In genomic region chr16:15446901-15447300, GRCh38 we compare ENCODE assay signal across 36 cellular contexts. TPM values are rescaled to one million over a fixed set of nuclear protein-coding genes. Genes with fewer than 3 reads are reported as not detected.
A peak's percentile ranks its signal among the peaks of the same experiment; 100 is the strongest.
DNase-seq lines count a peak whose midpoint lies in the region; ATAC-seq, FAIRE-seq and TF ChIP-seq lines count a peak whose summit lies in the region.
"Had no signal": no experiment of that assay in that cellular context is flagged by ENCODE, and none has a peak within 500 bp of the region (broad histone marks: within the 10 kb centered on the region; RNA-seq: fewer than 3 reads in every experiment).

No MANE protein-coding gene starts in this region.

- H4K20me1 ChIP-seq in HepG2 (ENCODE audit: insufficient read depth, low read length) (no peaks in the 10 kb centered on the region), K562 (replicated peaks; ENCODE audit: control insufficient read depth, insufficient read depth, low read length) (no peaks in the 10 kb centered on the region), osteoblast (ENCODE audit: insufficient read depth, low read length) (peaks cover 24% of the 10 kb centered on the region)
- H4K20me1 ChIP-seq: BLaER1; BLaER1 treated with 17β-estradiol and CSF1 and Interleukin-3, amounts not matched to agents 10 nM and 100 nM had no signal

- DNase-seq in HepG2 (ENCODE audit: low spot score): no peak
- DNase-seq in right lobe of liver: no peak
- no peak for DNase-seq in CD4-positive, CD25-positive, alpha-beta regulatory T cell
- DNase-seq in K562 (ENCODE audit: extremely low read depth in 1 of 4, low spot score in 3 of 4): no peak
- peak; percentile 36 for DNase-seq in osteoblast (ENCODE audit: insufficient read length, low spot score, missing footprints)
- DNase-seq in effector memory CD4-positive, alpha-beta T cell: no peak
- DNase-seq in GM19239 (ENCODE audit: insufficient read length, low spot score): no peak
- DNase-seq: 8988T; ACHN; AML-193; BE2C; C1 segment of cervical spinal cord; Caco-2; Calu3; CD4-positive, alpha-beta memory T cell; CD4-positive, alpha-beta T cell; CD8-positive, alpha-beta memory T cell; CD8-positive, alpha-beta T cell; COR-L47; DMS 273 treated with DMSO at 0.1 percent for 48 hours; DMS153; DMS53; DMS79; DMS79 treated with DMSO at 0.1 percent for 48 hours; DND-41; EL had no signal

- H3K9me3 ChIP-seq in HepG2 (ENCODE audit: low read length) (no peaks in the 10 kb centered on the region), right lobe of liver (peaks cover 0 to 5% (median 0%) of the 10 kb centered on the region in 4 donors), K562 (replicated peaks; ENCODE audit: control insufficient read depth, insufficient read depth, low read depth, low read length) (peaks cover 3% of the 10 kb centered on the region; the same call in 1 of the 2 replicates), osteoblast (ENCODE audit: low read depth, low read length) (no peaks in the 10 kb centered on the region)
- peaks cover 4 to 10% of the 10 kb centered on the region in 2 experiments for H3K9me3 ChIP-seq in CD4-positive, CD25-positive, alpha-beta regulatory T cell (ENCODE audit: control insufficient read depth in 2 of 2, low read length in 2 of 2)
- no peaks in the 10 kb centered on the region for H3K9me3 ChIP-seq in effector memory CD4-positive, alpha-beta T cell (ENCODE audit: control insufficient read depth, low read length)
- H3K9me3 ChIP-seq: BE2C, Caco-2 had no signal

- intact Hi-C loops in HepG2 (cut with micrococcal nuclease; ENCODE audit: unreplicated experiment) (no loop called here), right lobe of liver (cut with DNase I) (no loop called here), K562 (cut with micrococcal nuclease) (no loop called here)

- no peak overlapping the region for H3K4me3 Mint-ChIP-seq in CD4-positive, CD25-positive, alpha-beta regulatory T cell
- H3K4me3 Mint-ChIP-seq: B cell; CD14-positive monocyte; CD4-positive, alpha-beta memory T cell; CD4-positive, alpha-beta T cell; CD8-positive, alpha-beta memory T cell; CD8-positive, alpha-beta T cell had no signal

- H3K79me2 ChIP-seq in HepG2 (ENCODE audit: insufficient read depth, low read length) (no peaks in the 10 kb centered on the region), K562 (ENCODE audit: control insufficient read depth, insufficient read depth, low read length) (no peaks in the 10 kb centered on the region), osteoblast (ENCODE audit: insufficient read depth, low read length) (peaks cover 60% of the 10 kb centered on the region)

- no peak for TF ChIP-seq POLR2A in HepG2 (IDR thresholded peaks at IDR 0.05; ENCODE audit: insufficient read depth in 1 of 2, low read depth in 2 of 2, low read length in 2 of 2)
- no peak for TF ChIP-seq POLR2A in right lobe of liver (IDR thresholded peaks at IDR 0.05)
- TF ChIP-seq POLR2A in K562 (conservative IDR thresholded peaks at IDR 0.05): no peak

- H3K9me1 ChIP-seq in K562 (ENCODE audit: control insufficient read depth, insufficient read depth, low read length): no peaks in the 10 kb centered on the region

- no peaks in the 10 kb centered on the region for H3K36me3 Mint-ChIP-seq in CD4-positive, CD25-positive, alpha-beta regulatory T cell
- H3K36me3 Mint-ChIP-seq: CD14-positive monocyte; CD4-positive, alpha-beta memory T cell; CD8-positive, alpha-beta T cell had no signal

- H3K9ac ChIP-seq in HepG2 (ENCODE audit: insufficient read depth, low read depth, low read length): no peak overlapping the region
- H3K9ac ChIP-seq in K562 (ENCODE audit: insufficient read depth in 1 of 2, low read depth in 2 of 2, low read length in 2 of 2): no peak overlapping the region
- H3K9ac ChIP-seq: BLaER1; BLaER1 treated with 17β-estradiol and CSF1 and Interleukin-3, amounts not matched to agents 10 nM and 100 nM had no signal

- WGBS in HepG2 (ENCODE audit: low lambda C conversion rate): 73% methylated on average over 5 of the region's 5 CpGs
- 92% methylated on average over 5 of the region's 5 CpGs for WGBS in right lobe of liver (ENCODE audit: insufficient coverage, low coverage, low lambda C conversion rate, missing lambda C conversion rate)
- 47% methylated on average over 5 of the region's 5 CpGs for whole genome bisulfite sequencing in K562 (ENCODE audit: insufficient coverage, low coverage, missing lambda C conversion rate)

- no peak overlapping the region for H3K4me2 ChIP-seq in HepG2 (ENCODE audit: low read depth, low read length)
- no peak overlapping the region for H3K4me2 ChIP-seq in K562 (ENCODE audit: insufficient read depth, low read length)
- H3K4me2 ChIP-seq in osteoblast (ENCODE audit: insufficient read depth, low read length): no peak overlapping the region
- H3K4me2 ChIP-seq: A549; BLaER1; BLaER1 treated with 17β-estradiol and CSF1 and Interleukin-3, amounts not matched to agents 10 nM and 100 nM had no signal

- POLR2A ChIA-PET in HepG2 (lab: Yijun Ruan, JAX): no interaction called here
- POLR2A ChIA-PET in K562 (lab: Yijun Ruan, JAX): no interaction called here

- H3K4me1 Mint-ChIP-seq in CD4-positive, CD25-positive, alpha-beta regulatory T cell: no peaks in the 10 kb centered on the region
- H3K4me1 Mint-ChIP-seq: B cell; CD14-positive monocyte; CD8-positive, alpha-beta memory T cell had no signal

- no TSS peak for BruUV-seq in HepG2 (replicated peaks; lab: Mats Ljungman, UMichigan)
- BruUV-seq in K562 (replicated peaks; lab: Mats Ljungman, UMichigan): no TSS peak

- FAIRE-seq in HepG2 (lab: Jason Lieb, UNC) (no peak), K562 (lab: Jason Lieb, UNC) (no peak), GM19239 (lab: Jason Lieb, UNC) (no peak)
- FAIRE-seq: A204.1, A549, D721Med had no signal

- H3K27me3 ChIP-seq in HepG2 (ENCODE audit: control insufficient read depth in 1 of 2, insufficient read depth in 2 of 2, low read length in 2 of 2) (no peaks in the 10 kb centered on the region), right lobe of liver (no peaks in the 10 kb centered on the region), K562 (ENCODE audit: control insufficient read depth in 2 of 2, insufficient read depth in 2 of 2, low read length in 2 of 2) (peaks cover 0 to 4% of the 10 kb centered on the region in 2 experiments; a peak in 1 of 5 replicates), osteoblast (ENCODE audit: insufficient read depth, low read length) (no peaks in the 10 kb centered on the region)
- H3K27me3 ChIP-seq in CD4-positive, CD25-positive, alpha-beta regulatory T cell (ENCODE audit: control insufficient read depth, insufficient read depth, low read length): no peaks in the 10 kb centered on the region
- no peaks in the 10 kb centered on the region for H3K27me3 ChIP-seq in effector memory CD4-positive, alpha-beta T cell (replicated peaks; ENCODE audit: control insufficient read depth, insufficient read depth, low read length, poor library complexity, severe bottlenecking)
- H3K27me3 ChIP-seq: BE2C; BLaER1; BLaER1 treated with 17β-estradiol and CSF1 and Interleukin-3, amounts not matched to agents 10 nM and 100 nM had no signal

- H3K36me3 ChIP-seq in HepG2 (replicated peaks in 1 of 2; ENCODE audit: control insufficient read depth in 1 of 2, insufficient read depth in 2 of 2, low read length in 2 of 2) (no peaks in the 10 kb centered on the region), right lobe of liver (no peaks in the 10 kb centered on the region), K562 (ENCODE audit: control insufficient read depth, insufficient read depth, low read length) (no peaks in the 10 kb centered on the region), osteoblast (ENCODE audit: insufficient read depth, low read length) (peaks cover 6% of the 10 kb centered on the region)
- no peaks in the 10 kb centered on the region for H3K36me3 ChIP-seq in CD4-positive, CD25-positive, alpha-beta regulatory T cell (ENCODE audit: control insufficient read depth, insufficient read depth, low read length)
- no peaks in the 10 kb centered on the region for H3K36me3 ChIP-seq in effector memory CD4-positive, alpha-beta T cell (ENCODE audit: control insufficient read depth, insufficient read depth, low read length)
- H3K36me3 ChIP-seq: BE2C, BLaER1 had no signal

- peak overlapping the region in 2 of 3 donors; percentile 24 to 64 for H3K27ac Mint-ChIP-seq in CD4-positive, CD25-positive, alpha-beta regulatory T cell
- H3K27ac Mint-ChIP-seq: B cell; CD14-positive monocyte; CD4-positive, alpha-beta T cell; CD8-positive, alpha-beta T cell had no signal

- H3K27ac ChIP-seq in HepG2 (ENCODE audit: extremely low read length, insufficient read depth, low read length) (no peak overlapping the region), right lobe of liver (no peak overlapping the region), K562 (ENCODE audit: extremely low read depth, low read depth, low read length) (no peak overlapping the region), osteoblast (ENCODE audit: low read depth, low read length) (no peak overlapping the region)
- H3K27ac ChIP-seq in CD4-positive, CD25-positive, alpha-beta regulatory T cell (ENCODE audit: insufficient read depth, low read length, poor library complexity, severe bottlenecking): no peak overlapping the region
- H3K27ac ChIP-seq in effector memory CD4-positive, alpha-beta T cell (ENCODE audit: insufficient read depth, low read length, poor library complexity, severe bottlenecking): no peak overlapping the region
- H3K27ac ChIP-seq: 22Rv1; A549; BLaER1; BLaER1 treated with 17β-estradiol and CSF1 and Interleukin-3, amounts not matched to agents 10 nM and 100 nM; C4-2B had no signal

- no peak for TF ChIP-seq RAD21 in HepG2 (CRISPR knock-in tag; IDR thresholded peaks at IDR 0.05)
- no peak for TF ChIP-seq RAD21 in K562 (CRISPR knock-in tag; conservative IDR thresholded peaks at IDR 0.05 in 1 of 2, IDR thresholded peaks at IDR 0.05 in 1 of 2)

- TF ChIP-seq EP300 in HepG2 (IDR thresholded peaks at IDR 0.05; ENCODE audit: low read depth in 2 of 2, low read length in 2 of 2) (no peak), HepG2 (CRISPR knock-in tag; IDR thresholded peaks at IDR 0.05; ENCODE audit: borderline replicate concordance) (no peak), K562 (IDR thresholded peaks at IDR 0.05; ENCODE audit: low read length) (no peak)

- H2AFZ ChIP-seq in HepG2 (ENCODE audit: low read length) (no peak overlapping the region), K562 (ENCODE audit: low read depth, low read length) (no peak overlapping the region), osteoblast (ENCODE audit: low read length) (no peak overlapping the region)

- CTCF ChIA-PET in HepG2 (lab: Yijun Ruan, JAX; ENCODE audit: low intra/inter-chr PET ratio, low total read pairs) (no interaction called here), K562 (lab: Yijun Ruan, JAX; ENCODE audit: low intra/inter-chr PET ratio) (no interaction called here)

- H3K9me3 Mint-ChIP-seq in CD4-positive, CD25-positive, alpha-beta regulatory T cell: peaks cover 0 to 9% (median 1%) of the 10 kb centered on the region in 7 donors

- H3K27me3 Mint-ChIP-seq in CD4-positive, CD25-positive, alpha-beta regulatory T cell: no peaks in the 10 kb centered on the region

- H3K4me1 ChIP-seq in HepG2 (ENCODE audit: insufficient read depth, low read length) (peaks cover 36% of the 10 kb centered on the region), right lobe of liver (peaks cover 0 to 29% (median 10%) of the 10 kb centered on the region in 4 donors), K562 (replicated peaks in 1 of 2; ENCODE audit: control insufficient read depth in 2 of 2, insufficient read depth in 2 of 2, low read length in 2 of 2) (no peaks in the 10 kb centered on the region), osteoblast (ENCODE audit: insufficient read depth, low read length) (peaks cover 9% of the 10 kb centered on the region)
- H3K4me1 ChIP-seq in CD4-positive, CD25-positive, alpha-beta regulatory T cell (ENCODE audit: control insufficient read depth, insufficient read depth, low read length, poor library complexity, severe bottlenecking): no peaks in the 10 kb centered on the region
- H3K4me1 ChIP-seq in effector memory CD4-positive, alpha-beta T cell (ENCODE audit: control insufficient read depth, insufficient read depth, low read length, poor library complexity, severe bottlenecking): no peaks in the 10 kb centered on the region
- H3K4me1 ChIP-seq: BE2C, BLaER1, Caco-2 had no signal

- ATAC-seq in HepG2 (no peak), right lobe of liver (no peak), K562 (no peak), HG03439 (IDR thresholded peaks at IDR 0.05; ENCODE audit: unreplicated experiment) (no peak)
- ATAC-seq in CD4-positive, CD25-positive, alpha-beta regulatory T cell (ENCODE audit: low read depth in 2 of 2): no peak
- ATAC-seq: A549; CD8-positive, alpha-beta T cell had no signal

- TF ChIP-seq CTCF in HepG2 (CRISPR knock-in tag; IDR thresholded peaks at IDR 0.05) (no peak), right lobe of liver (IDR thresholded peaks at IDR 0.05) (no peak), K562 (IDR thresholded peaks at IDR 0.05 in 2 of 3, conservative IDR thresholded peaks at IDR 0.05 in 1 of 3; ENCODE audit: insufficient read depth in 2 of 3, low read depth in 1 of 3, low read length in 3 of 3) (0 out of 6 replicates have a peak, but pooled peaks of 1 of the 3 experiments have one; percentile 12), osteoblast (IDR thresholded peaks at IDR 0.05; ENCODE audit: extremely low read depth, low read depth, low read length) (no peak)

- in situ Hi-C loops in HepG2 (cut with HindIII; ENCODE audit: extremely low pct_ligation_motif_present, low pct_unique_long_range_greater_than_20kb): no loop called here
- in situ Hi-C loops in K562 (cut with MboI): no loop called here

- no peak overlapping the region for H3K4me3 ChIP-seq in HepG2 (replicated peaks in 1 of 3; ENCODE audit: insufficient read depth in 1 of 3, low read depth in 2 of 3, low read length in 3 of 3)
- H3K4me3 ChIP-seq in right lobe of liver: no peak overlapping the region
- no peak overlapping the region for H3K4me3 ChIP-seq in CD4-positive, CD25-positive, alpha-beta regulatory T cell (ENCODE audit: low read depth, low read length)
- no peak overlapping the region for H3K4me3 ChIP-seq in K562
- no peak overlapping the region for H3K4me3 ChIP-seq in osteoblast (ENCODE audit: insufficient read depth, low read length)
- no peak overlapping the region for H3K4me3 ChIP-seq in effector memory CD4-positive, alpha-beta T cell (ENCODE audit: insufficient read depth, low read depth, low read length, poor library complexity, severe bottlenecking)
- H3K4me3 ChIP-seq: A549; BLaER1; BLaER1 treated with 17β-estradiol and CSF1 and Interleukin-3, amounts not matched to agents 10 nM and 100 nM had no signal

RNA-seq across cellular contexts. Expression of gene BMERB1, which starts 12.5 kb away (rescaled TPM):
- total RNA-seq in HepG2 (2016; rRNA removed; fragmentation: Illumina TruSeq; extraction: Trizol) (1.2 and 1.4 TPM in 2 replicates), right lobe of liver (10 to 100 TPM in 4 of 6 experiments, 1 to 10 TPM in 2; 7.0 to 24.0 (median 10.5) TPM), K562 (2014; rRNA removed) (1.1 and 2.9 TPM in 2 replicates), K562 (2014; rRNA removed; fragmentation: Illumina TruSeq; extraction: Trizol) (0.47 and 1.3 TPM in 2 replicates), K562 (2015; rRNA removed; fragmentation: Illumina TruSeq; extraction: Trizol) (0.75 and 0.94 TPM in 2 replicates), K562 (2021) (0.98 and 1.5 TPM in 2 replicates), osteoblast (57.2 and 77.2 TPM in 2 replicates)
- total RNA-seq in HepG2 (2016; cell fraction: cytosol; rRNA removed; fragmentation: Illumina TruSeq; extraction: Trizol; ENCODE audit: low read depth): 0.71 and 1.0 TPM in 2 replicates
- total RNA-seq in HepG2 (2016; cell fraction: insoluble cytoplasmic fraction; rRNA removed; fragmentation: Illumina TruSeq; extraction: Trizol): 0.69 and 0.79 TPM in 2 replicates
- total RNA-seq in HepG2 (2016; cell fraction: membrane; rRNA removed; fragmentation: Illumina TruSeq; extraction: Trizol): 1.2 and 1.5 TPM in 2 replicates
- total RNA-seq in HepG2 (2016; cell fraction: nucleus; rRNA removed; fragmentation: Illumina TruSeq; extraction: Trizol): 1.3 and 1.4 TPM in 2 replicates
- polyA plus RNA-seq in HepG2 (2011; rRNA removed) (1.4 and 2.5 TPM in 2 replicates), K562 (2011; rRNA removed) (0.91 and 1.2 TPM in 2 replicates), K562 (2014; fragmentation: Illumina TruSeq; extraction: Trizol) (1.4 and 1.7 TPM in 2 replicates), K562 (2014; fragmentation: Nextera tagmentation; extraction: Ambion mirVana) (under 1 TPM; 0.29 to 0.31 TPM), K562 (2014; rRNA removed) (1.3 and 1.8 TPM in 2 replicates)
- polyA plus RNA-seq in HepG2 (2011; cell fraction: cytosol; rRNA removed): 0.99 and 1.8 TPM in 2 replicates
- 0.90 and 1.3 TPM in 2 replicates for polyA plus RNA-seq in HepG2 (2011; cell fraction: nucleus; rRNA removed)
- polyA plus RNA-seq in HepG2 (2012): 1.0 and 2.9 TPM in 2 replicates
- polyA plus RNA-seq in HepG2 (2016; cell fraction: cytosol; fragmentation: Illumina TruSeq; extraction: Trizol; ENCODE audit: low read depth): 1.4 TPM in 2 replicates
- 1.7 and 2.5 TPM in 2 replicates for polyA plus RNA-seq in HepG2 (2016; cell fraction: insoluble cytoplasmic fraction; fragmentation: Illumina TruSeq; extraction: Trizol; ENCODE audit: low read depth)
- 0.86 and 2.2 TPM in 2 replicates for polyA plus RNA-seq in HepG2 (2016; cell fraction: membrane; fragmentation: Illumina TruSeq; extraction: Trizol; ENCODE audit: low read depth)
- polyA plus RNA-seq in HepG2 (2016; cell fraction: nucleus; fragmentation: Illumina TruSeq; extraction: Trizol; ENCODE audit: insufficient read depth, low read depth): 1.2 and 2.5 TPM in 2 replicates
- 2.4 and 7.1 TPM in 2 replicates for polyA minus RNA-seq in HepG2 (2011; rRNA and poly(A)+ RNA removed; ENCODE audit: low replicate concordance)
- polyA minus RNA-seq in HepG2 (2011; cell fraction: cytosol; rRNA and poly(A)+ RNA removed): 0.53 and 1.3 TPM in 2 replicates
- polyA minus RNA-seq in HepG2 (2011; cell fraction: nucleus; rRNA and poly(A)+ RNA removed): 1.2 and 2.7 TPM in 2 replicates
- 3.4 TPM for total RNA-seq in CD4-positive, CD25-positive, alpha-beta regulatory T cell
- 1 to 10 TPM; 2.2 to 4.2 (median 3.3) TPM for polyA plus RNA-seq in CD4-positive, CD25-positive, alpha-beta regulatory T cell
- 1.2 and 1.3 TPM in 2 replicates for total RNA-seq in K562 (2011; cell fraction: chromatin; rRNA removed; ENCODE audit: low replicate concordance)
- total RNA-seq in K562 (2011; cell fraction: nucleolus; rRNA removed): 0.17 and 0.53 TPM in 2 replicates
- 0.37 TPM in 1 of 2 replicates, not detected in the other for total RNA-seq in K562 (2011; cell fraction: nucleoplasm; rRNA removed)
- 1.4 and 1.6 TPM in 2 replicates for polyA plus RNA-seq in K562 (2011; cell fraction: cytosol; rRNA removed)
- 0.55 and 0.64 TPM in 2 replicates for polyA plus RNA-seq in K562 (2011; cell fraction: nucleus; rRNA removed)
- polyA plus RNA-seq in K562 (2012): 1.6 and 1.8 TPM in 2 replicates
- 0.25 and 0.51 TPM in 2 replicates for polyA minus RNA-seq in K562 (2011; rRNA and poly(A)+ RNA removed)
- 1.5 TPM in 1 of 2 replicates, not detected in the other for polyA minus RNA-seq in K562 (2011; cell fraction: cytosol; rRNA and poly(A)+ RNA removed)
- 0.67 TPM in 1 of 2 replicates, not detected in the other for polyA minus RNA-seq in K562 (2011; cell fraction: nucleus; rRNA and poly(A)+ RNA removed)
- total RNA-seq: Caco-2 had no signal

RNA-seq across cellular contexts. Expression of gene MPV17L, which starts 51.3 kb away (rescaled TPM):
- 63.8 and 75.8 TPM in 2 replicates for total RNA-seq in HepG2 (2016; rRNA removed; fragmentation: Illumina TruSeq; extraction: Trizol)
- 10.1 and 10.5 TPM in 2 replicates for total RNA-seq in HepG2 (2016; cell fraction: cytosol; rRNA removed; fragmentation: Illumina TruSeq; extraction: Trizol; ENCODE audit: low read depth)
- 63.6 and 79.3 TPM in 2 replicates for total RNA-seq in HepG2 (2016; cell fraction: insoluble cytoplasmic fraction; rRNA removed; fragmentation: Illumina TruSeq; extraction: Trizol)
- total RNA-seq in HepG2 (2016; cell fraction: membrane; rRNA removed; fragmentation: Illumina TruSeq; extraction: Trizol): 45.8 and 49.0 TPM in 2 replicates
- 37.4 and 38.1 TPM in 2 replicates for total RNA-seq in HepG2 (2016; cell fraction: nucleus; rRNA removed; fragmentation: Illumina TruSeq; extraction: Trizol)
- polyA plus RNA-seq in HepG2 (2011; rRNA removed): 33.6 and 34.7 TPM in 2 replicates
- 30.7 and 35.5 TPM in 2 replicates for polyA plus RNA-seq in HepG2 (2011; cell fraction: cytosol; rRNA removed)
- polyA plus RNA-seq in HepG2 (2011; cell fraction: nucleus; rRNA removed): 10.6 and 16.5 TPM in 2 replicates
- 15.0 and 21.1 TPM in 2 replicates for polyA plus RNA-seq in HepG2 (2012)
- polyA plus RNA-seq in HepG2 (2016; cell fraction: cytosol; fragmentation: Illumina TruSeq; extraction: Trizol; ENCODE audit: low read depth): 6.4 and 10.6 TPM in 2 replicates
- 56.5 and 61.1 TPM in 2 replicates for polyA plus RNA-seq in HepG2 (2016; cell fraction: insoluble cytoplasmic fraction; fragmentation: Illumina TruSeq; extraction: Trizol; ENCODE audit: low read depth)
- 26.1 and 27.8 TPM in 2 replicates for polyA plus RNA-seq in HepG2 (2016; cell fraction: membrane; fragmentation: Illumina TruSeq; extraction: Trizol; ENCODE audit: low read depth)
- polyA plus RNA-seq in HepG2 (2016; cell fraction: nucleus; fragmentation: Illumina TruSeq; extraction: Trizol; ENCODE audit: insufficient read depth, low read depth): 49.1 and 49.6 TPM in 2 replicates
- polyA minus RNA-seq in HepG2 (2011; rRNA and poly(A)+ RNA removed; ENCODE audit: low replicate concordance): 10.5 and 73.9 TPM in 2 replicates
- polyA minus RNA-seq in HepG2 (2011; cell fraction: cytosol; rRNA and poly(A)+ RNA removed): 42.8 and 48.0 TPM in 2 replicates
- 20.3 and 27.0 TPM in 2 replicates for polyA minus RNA-seq in HepG2 (2011; cell fraction: nucleus; rRNA and poly(A)+ RNA removed)
- total RNA-seq in right lobe of liver: 10 to 100 TPM in 5 of 6 experiments, 1 to 10 TPM in 1; 9.3 to 18.8 (median 16.0) TPM
- not detected for total RNA-seq in CD4-positive, CD25-positive, alpha-beta regulatory T cell
- polyA plus RNA-seq in CD4-positive, CD25-positive, alpha-beta regulatory T cell: not detected
- total RNA-seq in K562 (2011; cell fraction: chromatin; rRNA removed; ENCODE audit: low replicate concordance): not detected in 2 replicates
- total RNA-seq in K562 (2011; cell fraction: nucleolus; rRNA removed): not detected in 2 replicates
- not detected in 2 replicates for total RNA-seq in K562 (2011; cell fraction: nucleoplasm; rRNA removed)
- not detected in 2 replicates for total RNA-seq in K562 (2014; rRNA removed)
- not detected in 2 replicates for total RNA-seq in K562 (2014; rRNA removed; fragmentation: Illumina TruSeq; extraction: Trizol)
- not detected in 2 replicates for total RNA-seq in K562 (2015; rRNA removed; fragmentation: Illumina TruSeq; extraction: Trizol)
- total RNA-seq in K562 (2021): 0.11 TPM in 1 of 2 replicates, not detected in the other
- not detected in 2 replicates for polyA plus RNA-seq in K562 (2011; rRNA removed)
- not detected in 2 replicates for polyA plus RNA-seq in K562 (2011; cell fraction: cytosol; rRNA removed)
- polyA plus RNA-seq in K562 (2011; cell fraction: nucleus; rRNA removed): not detected in 2 replicates
- 0.01 TPM in 1 of 2 replicates, not detected in the other for polyA plus RNA-seq in K562 (2012)
- not detected in 2 replicates for polyA plus RNA-seq in K562 (2014; fragmentation: Illumina TruSeq; extraction: Trizol)
- not detected for polyA plus RNA-seq in K562 (2014; fragmentation: Nextera tagmentation; extraction: Ambion mirVana)
- polyA plus RNA-seq in K562 (2014; rRNA removed): not detected in 2 replicates
- not detected in 2 replicates for polyA minus RNA-seq in K562 (2011; rRNA and poly(A)+ RNA removed)
- 0.18 TPM in 1 of 2 replicates, not detected in the other for polyA minus RNA-seq in K562 (2011; cell fraction: cytosol; rRNA and poly(A)+ RNA removed)
- polyA minus RNA-seq in K562 (2011; cell fraction: nucleus; rRNA and poly(A)+ RNA removed): not detected in 2 replicates
- total RNA-seq in osteoblast: 0.36 and 0.59 TPM in 2 replicates
- total RNA-seq: CD4-positive, alpha-beta memory T cell; CD4-positive, alpha-beta T cell; CD8-positive, alpha-beta T cell had no signal
- polyA plus RNA-seq: CD4-positive, alpha-beta memory T cell had no signal

Comparison
In these comparisons a context has a peak if more than half of its experiments do, and no peak if none do; other contexts are left out.
1. Of the 241 proteins assayed by ChIP-seq in both HepG2 and K562: peak only in HepG2: none; only in K562: ADNP; in both: none; in neither: 239; mixed calls (peak in some experiments, not most) for 1.